ENCODE assay signal across 8 cellular contexts in genomic region chr19:49911381-49912145, GRCh38. TPM values are rescaled to one million over a fixed set of nuclear protein-coding genes. Genes with fewer than 3 reads are reported as not detected.
A peak's percentile ranks its signal among the peaks of the same experiment; 100 is the strongest.
DNase-seq lines count a peak whose midpoint lies in the region; ATAC-seq, FAIRE-seq and TF ChIP-seq lines count a peak whose summit lies in the region.

No MANE protein-coding gene starts in this region.

- DNase-seq in GM12892 (ENCODE audit: insufficient read length) (no peak), HL-60 (ENCODE audit: low read depth in 1 of 2, low spot score in 1 of 2) (peak in 1 of 2 experiments; percentile 69), GM12878 (ENCODE audit: low read depth, low spot score) (peak; percentile 83), osteocyte (ENCODE audit: extremely low spot score, unreplicated experiment) (no peak), 8988T (no peak), occipital lobe (lab: John Stamatoyannopoulos, UW) (no peak), DMS153 (lab: John Stamatoyannopoulos, UW) (no peak)

- no peak overlapping the region; the same call in 1 of the 2 replicates for H2AFZ ChIP-seq in GM12878 (ENCODE audit: control insufficient read depth, low read depth, low read length)

- RAD21 ChIA-PET in GM12878 (lab: Charles Lee; ENCODE audit: unreplicated experiment), result interaction anchor here (0.6 to 4.9 kb wide), 17 partner anchors 11 to 1590 kb away, joined by 3 to 40 read pairs (median 5); partner anchors contain the start of genes AKT1S1, ATF5, IL4I1 and NUP62

- TSS peak; percentile 96 for BruUV-seq in GM12878 (replicated peaks; lab: Mats Ljungman, UMichigan)

- in situ Hi-C loops in GM12878 (cut with MboI), result no loop called here

- no peaks in the 10 kb centered on the region for H3K4me1 Mint-ChIP-seq in osteocyte (ENCODE audit: unreplicated experiment)

- CTCF ChIA-PET in GM12878 (lab: Yijun Ruan, JAX), result interaction anchor here (0.6 to 9.0 kb wide), 10 partner anchors 9 to 152 kb away, joined by 3 to 71 read pairs (median 4); partner anchors contain the start of genes ATF5, IL4I1 and NUP62

- peak; percentile 93 for FAIRE-seq in GM12892 (lab: Jason Lieb, UNC)
- peak; percentile 92 for FAIRE-seq in GM12878 (lab: Jason Lieb, UNC)

- H3K4me3 Mint-ChIP-seq in osteocyte (ENCODE audit: unreplicated experiment), result no peak overlapping the region

- peak overlapping the region; percentile 66 for H3K4me2 ChIP-seq in GM12878 (ENCODE audit: control insufficient read depth, insufficient read depth)

- no peaks in the 10 kb centered on the region; the same call in 2 of the 3 replicates for H3K9me3 ChIP-seq in GM12878 (replicated peaks; ENCODE audit: control insufficient read depth, insufficient read depth, low read length)
- H3K9me3 ChIP-seq in neutrophil, result no peaks in the 10 kb centered on the region

- POLR2A ChIA-PET in GM12878 (lab: Charles Lee), result interaction anchor here (0.6 to 6.6 kb wide), 21 partner anchors 8 to 891 kb away, joined by 3 to 116 read pairs (median 4); partner anchors contain the start of genes AKT1S1, ATF5, IL4I1 and NUP62

- H3K27ac ChIP-seq in HL-60 (replicated peaks), result peak overlapping the region; percentile 40
- peak overlapping the region; percentile 76 for H3K27ac ChIP-seq in GM12878 (ENCODE audit: control insufficient read depth, insufficient read depth)
- peak overlapping the region; percentile 63 for H3K27ac ChIP-seq in neutrophil

- TF ChIP-seq RAD21 in GM12878 (IDR thresholded peaks at IDR 0.05; ENCODE audit: insufficient read depth, low read depth, low read length), result 0 out of 2 replicates have a peak, but pooled peaks have one; percentile 1

- peak overlapping the region; percentile 44 for H3K9ac ChIP-seq in GM12878 (ENCODE audit: control insufficient read depth, insufficient read depth, low read length)

- intact Hi-C loops in GM12878 (cut with micrococcal nuclease; ENCODE audit: unreplicated experiment), result loop anchor here (1.0 kb wide), 1 partner anchor 14 kb away; no protein-coding TSS in a partner anchor

- SMC1A ChIA-PET in GM12878 (lab: Charles Lee; ENCODE audit: uncharacterized antibody, unreplicated experiment), result interaction anchor here (0.7 to 8.8 kb wide), 13 partner anchors 9 to 433 kb away, joined by 3 to 110 read pairs (median 4); partner anchors contain the start of genes AKT1S1, ATF5, IL4I1 and NUP62

- ATAC-seq in GM12878, result peak; percentile 86

- no peaks in the 10 kb centered on the region for H3K27me3 Mint-ChIP-seq in osteocyte (ENCODE audit: unreplicated experiment)

- peaks cover 3% of the 10 kb centered on the region; the same call in 1 of the 2 replicates for H4K20me1 ChIP-seq in GM12878 (ENCODE audit: control insufficient read depth, insufficient read depth)

- H3K36me3 ChIP-seq in GM12878 (ENCODE audit: control insufficient read depth in 2 of 2, insufficient read depth in 2 of 2, low read length in 1 of 2) (peaks cover 36 to 40% of the 10 kb centered on the region in 2 experiments), neutrophil (peaks cover 50% of the 10 kb centered on the region)

- H3K4me1 ChIP-seq in GM12878 (ENCODE audit: control insufficient read depth, insufficient read depth, low read length) (peaks cover 61% of the 10 kb centered on the region), neutrophil (ENCODE audit: control insufficient read depth in 1 of 2, insufficient read depth in 1 of 2, low read depth in 1 of 2, low read length in 1 of 2) (peaks cover 9 to 13% of the 10 kb centered on the region in 2 experiments)

- no peak overlapping the region for H3K27ac Mint-ChIP-seq in osteocyte (ENCODE audit: unreplicated experiment)

- no peaks in the 10 kb centered on the region for H3K27me3 ChIP-seq in HL-60 (ENCODE audit: insufficient read depth, poor library complexity, severe bottlenecking)
- H3K27me3 ChIP-seq in GM12878 (replicated peaks in 1 of 2; ENCODE audit: control insufficient read depth in 2 of 2, insufficient read depth in 2 of 2, low read length in 1 of 2), result no peaks in the 10 kb centered on the region
- H3K27me3 ChIP-seq in neutrophil, result no peaks in the 10 kb centered on the region

- TF ChIP-seq POLR2A in GM12892 (IDR thresholded peaks at IDR 0.05; ENCODE audit: low read depth, low read length), result peak; percentile 75
- peak; percentile 68 for TF ChIP-seq POLR2A in GM12878 (IDR thresholded peaks at IDR 0.05; ENCODE audit: low read depth, low read length)

- peaks cover 65% of the 10 kb centered on the region for H3K79me2 ChIP-seq in GM12878 (ENCODE audit: control insufficient read depth, insufficient read depth, low read length)

- H3K9me3 Mint-ChIP-seq in osteocyte (ENCODE audit: unreplicated experiment), result peaks cover 3% of the 10 kb centered on the region

- TF ChIP-seq CTCF in HL-60 (IDR thresholded peaks at IDR 0.05; ENCODE audit: insufficient read depth, low read length) (no peak), GM12878 (IDR thresholded peaks at IDR 0.05 in 2 of 3, conservative IDR thresholded peaks at IDR 0.05 in 1 of 3; ENCODE audit: control insufficient read depth in 2 of 3, extremely low read depth in 1 of 3, insufficient read depth in 1 of 3, low read depth in 3 of 3, low read length in 3 of 3) (no peak), neutrophil (IDR thresholded peaks at IDR 0.05) (no peak), osteocyte (IDR thresholded peaks at IDR 0.05) (no peak)

- peaks cover 27% of the 10 kb centered on the region for H3K36me3 Mint-ChIP-seq in osteocyte (ENCODE audit: unreplicated experiment)

- no peak for TF ChIP-seq EP300 in GM12878 (IDR thresholded peaks at IDR 0.05; ENCODE audit: borderline replicate concordance in 1 of 2, control insufficient read depth in 1 of 2, low read depth in 2 of 2, low read length in 2 of 2)

- 9% methylated on average over 9 of the region's 9 CpGs for WGBS in GM12878 (ENCODE audit: insufficient coverage, insufficient replicate concordance, low lambda C conversion rate, missing lambda C conversion rate)

- H3K4me3 ChIP-seq in HL-60 (replicated peaks; ENCODE audit: insufficient read depth, low read length), result no peak overlapping the region
- peak overlapping the region; percentile 49; the same call in 1 of the 2 replicates for H3K4me3 ChIP-seq in GM12878
- H3K4me3 ChIP-seq in neutrophil (ENCODE audit: low read depth in 1 of 2, low read length in 1 of 2), result no peak overlapping the region

RNA-seq across cellular contexts. Expression of gene IL4I1, which starts 14.9 kb away (rescaled TPM):
- polyA plus RNA-seq in GM12892 (2012; ENCODE audit: missing spikeins), result 75.8 TPM
- 73.8 and 88.4 TPM in 2 replicates for total RNA-seq in GM12878 (2013; cell fraction: nucleolus; rRNA removed)
- total RNA-seq in GM12878 (2014; rRNA removed) (39.1 and 51.0 TPM in 2 replicates), GM12878 (2014; rRNA removed; fragmentation: Illumina TruSeq; extraction: Trizol) (16.2 and 17.4 TPM in 2 replicates), GM12878 (2021) (80.0 and 82.6 TPM in 2 replicates), osteocyte (0.55 TPM in 1 of 2 replicates, not detected in the other), occipital lobe (not detected)
- polyA plus RNA-seq in GM12878 (2011; ENCODE audit: low read depth), result 16.2 TPM
- polyA plus RNA-seq in GM12878 (2011; rRNA removed) (37.4 and 83.8 TPM in 2 replicates), GM12878 (2014; fragmentation: Illumina TruSeq; extraction: Trizol) (4.8 and 20.1 TPM in 2 replicates), GM12878 (2014; fragmentation: Nextera tagmentation; extraction: Ambion mirVana) (under 1 TPM; 0.62 to 1.00 TPM), GM12878 (2014; rRNA removed) (42.5 and 53.3 TPM in 2 replicates), GM12878 (2016; fragmentation: Nextera tagmentation; extraction: Ambion mirVana) (10 to 100 TPM; 43.0 to 45.5 TPM)
- 134 and 171 TPM in 2 replicates for polyA plus RNA-seq in GM12878 (2011; cell fraction: cytosol; rRNA removed)
- polyA plus RNA-seq in GM12878 (2011; cell fraction: nucleus; rRNA removed), result 271 and 308 TPM in 2 replicates
- 49.6 and 88.7 TPM in 2 replicates for polyA plus RNA-seq in GM12878 (2012)
- polyA minus RNA-seq in GM12878 (2011; rRNA and poly(A)+ RNA removed), result 56.8 and 118 TPM in 2 replicates
- polyA minus RNA-seq in GM12878 (2011; cell fraction: cytosol; rRNA and poly(A)+ RNA removed), result 132 and 154 TPM in 2 replicates
- 56.3 and 66.6 TPM in 2 replicates for polyA minus RNA-seq in GM12878 (2011; cell fraction: nucleus; rRNA and poly(A)+ RNA removed)

RNA-seq across cellular contexts. Expression of gene ATF5, which starts 17.4 kb away (rescaled TPM):
- 175 TPM for polyA plus RNA-seq in GM12892 (2012; ENCODE audit: missing spikeins)
- total RNA-seq in GM12878 (2013; cell fraction: nucleolus; rRNA removed), result 30.9 and 34.7 TPM in 2 replicates
- total RNA-seq in GM12878 (2014; rRNA removed), result 24.8 and 29.0 TPM in 2 replicates
- 16.7 and 17.6 TPM in 2 replicates for total RNA-seq in GM12878 (2014; rRNA removed; fragmentation: Illumina TruSeq; extraction: Trizol)
- total RNA-seq in GM12878 (2021), result 82.1 and 83.1 TPM in 2 replicates
- 74.7 TPM for polyA plus RNA-seq in GM12878 (2011; ENCODE audit: low read depth)
- 122 and 133 TPM in 2 replicates for polyA plus RNA-seq in GM12878 (2011; rRNA removed)
- polyA plus RNA-seq in GM12878 (2011; cell fraction: cytosol; rRNA removed), result 117 and 157 TPM in 2 replicates
- 263 and 301 TPM in 2 replicates for polyA plus RNA-seq in GM12878 (2011; cell fraction: nucleus; rRNA removed)
- 136 and 179 TPM in 2 replicates for polyA plus RNA-seq in GM12878 (2012)
- 38.1 and 41.1 TPM in 2 replicates for polyA plus RNA-seq in GM12878 (2014; fragmentation: Illumina TruSeq; extraction: Trizol)
- 10 to 100 TPM in 1 of 2 experiments, 1 to 10 TPM in 1; 9.1 to 10.1 TPM for polyA plus RNA-seq in GM12878 (2014; fragmentation: Nextera tagmentation; extraction: Ambion mirVana)
- polyA plus RNA-seq in GM12878 (2014; rRNA removed), result 55.2 and 63.1 TPM in 2 replicates
- 10 to 100 TPM; 16.3 to 19.0 TPM for polyA plus RNA-seq in GM12878 (2016; fragmentation: Nextera tagmentation; extraction: Ambion mirVana)
- 24.1 and 57.3 TPM in 2 replicates for polyA minus RNA-seq in GM12878 (2011; rRNA and poly(A)+ RNA removed)
- polyA minus RNA-seq in GM12878 (2011; cell fraction: cytosol; rRNA and poly(A)+ RNA removed), result 65.8 and 83.5 TPM in 2 replicates
- 15.8 and 26.1 TPM in 2 replicates for polyA minus RNA-seq in GM12878 (2011; cell fraction: nucleus; rRNA and poly(A)+ RNA removed)
- 20.1 and 22.0 TPM in 2 replicates for total RNA-seq in osteocyte
- total RNA-seq in occipital lobe, result 8.6 TPM

RNA-seq across cellular contexts. Expression of gene NUP62, which starts 17.7 kb away (rescaled TPM):
- 40.0 TPM for polyA plus RNA-seq in GM12892 (2012; ENCODE audit: missing spikeins)
- 54.2 and 56.0 TPM in 2 replicates for total RNA-seq in GM12878 (2013; cell fraction: nucleolus; rRNA removed)
- total RNA-seq in GM12878 (2014; rRNA removed) (90.7 and 95.6 TPM in 2 replicates), GM12878 (2014; rRNA removed; fragmentation: Illumina TruSeq; extraction: Trizol) (46.5 and 50.1 TPM in 2 replicates), GM12878 (2021) (102 and 108 TPM in 2 replicates), osteocyte (57.7 and 65.1 TPM in 2 replicates), occipital lobe (23.9 TPM)
- 25.0 TPM for polyA plus RNA-seq in GM12878 (2011; ENCODE audit: low read depth)
- polyA plus RNA-seq in GM12878 (2011; rRNA removed) (13.7 and 35.5 TPM in 2 replicates), GM12878 (2014; fragmentation: Illumina TruSeq; extraction: Trizol) (40.8 and 67.7 TPM in 2 replicates), GM12878 (2014; fragmentation: Nextera tagmentation; extraction: Ambion mirVana) (10 to 100 TPM; 19.5 to 22.0 TPM), GM12878 (2014; rRNA removed) (66.1 and 77.7 TPM in 2 replicates), GM12878 (2016; fragmentation: Nextera tagmentation; extraction: Ambion mirVana) (100 to 1,000 TPM; 105 to 110 TPM)
- 39.4 and 41.4 TPM in 2 replicates for polyA plus RNA-seq in GM12878 (2011; cell fraction: cytosol; rRNA removed)
- 25.1 and 36.3 TPM in 2 replicates for polyA plus RNA-seq in GM12878 (2011; cell fraction: nucleus; rRNA removed)
- polyA plus RNA-seq in GM12878 (2012), result 50.6 and 56.6 TPM in 2 replicates
- 24.5 and 36.2 TPM in 2 replicates for polyA minus RNA-seq in GM12878 (2011; rRNA and poly(A)+ RNA removed)
- 23.4 and 24.3 TPM in 2 replicates for polyA minus RNA-seq in GM12878 (2011; cell fraction: cytosol; rRNA and poly(A)+ RNA removed)
- polyA minus RNA-seq in GM12878 (2011; cell fraction: nucleus; rRNA and poly(A)+ RNA removed), result 13.4 and 30.9 TPM in 2 replicates

RNA-seq across cellular contexts. Expression of gene TBC1D17, which starts 34.1 kb away (rescaled TPM):
- 31.9 TPM for polyA plus RNA-seq in GM12892 (2012; ENCODE audit: missing spikeins)
- total RNA-seq in GM12878 (2013; cell fraction: nucleolus; rRNA removed), result 24.8 and 29.4 TPM in 2 replicates
- total RNA-seq in GM12878 (2014; rRNA removed), result 3.5 and 3.6 TPM in 2 replicates
- 3.1 and 3.2 TPM in 2 replicates for total RNA-seq in GM12878 (2014; rRNA removed; fragmentation: Illumina TruSeq; extraction: Trizol)
- 20.4 and 20.9 TPM in 2 replicates for total RNA-seq in GM12878 (2021)
- 36.4 TPM for polyA plus RNA-seq in GM12878 (2011; ENCODE audit: low read depth)
- 11.7 and 18.9 TPM in 2 replicates for polyA plus RNA-seq in GM12878 (2011; rRNA removed)
- 21.8 and 25.4 TPM in 2 replicates for polyA plus RNA-seq in GM12878 (2011; cell fraction: cytosol; rRNA removed)
- 93.9 and 98.8 TPM in 2 replicates for polyA plus RNA-seq in GM12878 (2011; cell fraction: nucleus; rRNA removed)
- polyA plus RNA-seq in GM12878 (2012), result 45.9 and 50.1 TPM in 2 replicates
- 8.6 and 10.9 TPM in 2 replicates for polyA plus RNA-seq in GM12878 (2014; fragmentation: Illumina TruSeq; extraction: Trizol)
- polyA plus RNA-seq in GM12878 (2014; fragmentation: Nextera tagmentation; extraction: Ambion mirVana), result under 1 TPM; 0.42 to 0.52 TPM
- polyA plus RNA-seq in GM12878 (2014; rRNA removed), result 17.4 and 22.3 TPM in 2 replicates
- polyA plus RNA-seq in GM12878 (2016; fragmentation: Nextera tagmentation; extraction: Ambion mirVana), result 10 to 100 TPM; 11.5 to 13.2 TPM
- polyA minus RNA-seq in GM12878 (2011; rRNA and poly(A)+ RNA removed), result 11.3 and 21.0 TPM in 2 replicates
- 9.3 and 10.2 TPM in 2 replicates for polyA minus RNA-seq in GM12878 (2011; cell fraction: cytosol; rRNA and poly(A)+ RNA removed)
- 18.5 and 22.0 TPM in 2 replicates for polyA minus RNA-seq in GM12878 (2011; cell fraction: nucleus; rRNA and poly(A)+ RNA removed)
- total RNA-seq in osteocyte, result 69.2 and 71.9 TPM in 2 replicates
- 6.1 TPM for total RNA-seq in occipital lobe

RNA-seq across cellular contexts. Expression of gene AKT1S1, which starts 34.4 kb away (rescaled TPM):
- 11.7 TPM for polyA plus RNA-seq in GM12892 (2012; ENCODE audit: missing spikeins)
- total RNA-seq in GM12878 (2013; cell fraction: nucleolus; rRNA removed), result 16.5 and 17.4 TPM in 2 replicates
- total RNA-seq in GM12878 (2014; rRNA removed) (7.7 and 9.3 TPM in 2 replicates), GM12878 (2014; rRNA removed; fragmentation: Illumina TruSeq; extraction: Trizol) (3.8 and 5.1 TPM in 2 replicates), GM12878 (2021) (20.9 and 21.4 TPM in 2 replicates), osteocyte (59.7 and 61.2 TPM in 2 replicates), occipital lobe (3.9 TPM)
- polyA plus RNA-seq in GM12878 (2011; ENCODE audit: low read depth), result 3.8 TPM
- polyA plus RNA-seq in GM12878 (2011; rRNA removed) (7.2 and 13.1 TPM in 2 replicates), GM12878 (2014; fragmentation: Illumina TruSeq; extraction: Trizol) (9.4 and 11.6 TPM in 2 replicates), GM12878 (2014; fragmentation: Nextera tagmentation; extraction: Ambion mirVana) (1 to 10 TPM in 1 of 2 experiments, under 1 TPM in 1; 0.43 to 1.2 TPM), GM12878 (2014; rRNA removed) (23.0 and 24.5 TPM in 2 replicates), GM12878 (2016; fragmentation: Nextera tagmentation; extraction: Ambion mirVana) (10 to 100 TPM; 13.4 to 15.4 TPM)
- polyA plus RNA-seq in GM12878 (2011; cell fraction: cytosol; rRNA removed), result 19.6 and 24.1 TPM in 2 replicates
- polyA plus RNA-seq in GM12878 (2011; cell fraction: nucleus; rRNA removed), result 62.1 and 64.3 TPM in 2 replicates
- polyA plus RNA-seq in GM12878 (2012), result 16.2 and 17.4 TPM in 2 replicates
- polyA minus RNA-seq in GM12878 (2011; rRNA and poly(A)+ RNA removed), result 6.1 and 9.8 TPM in 2 replicates
- 5.3 and 5.8 TPM in 2 replicates for polyA minus RNA-seq in GM12878 (2011; cell fraction: cytosol; rRNA and poly(A)+ RNA removed)
- polyA minus RNA-seq in GM12878 (2011; cell fraction: nucleus; rRNA and poly(A)+ RNA removed), result 14.9 and 24.9 TPM in 2 replicates

Comparison
In these comparisons a context has a peak if more than half of its experiments do, and no peak if none do; other contexts are left out.
1. RNA of gene IL4I1, which starts 14.9 kb away (total RNA-seq): 16.2 to 88.4 TPM in GM12878; 0.55 TPM in osteocyte and not detected in occipital lobe (single experiment); every median in the first group is over 10 times any median in the second.
2. Peak in every context shown above with its lines, with median percentiles within 50 percentile points of each other: H3K27ac ChIP-seq.